Comparison of ENCODE assay signal across 20 cellular contexts in the genomic region with DNA sequence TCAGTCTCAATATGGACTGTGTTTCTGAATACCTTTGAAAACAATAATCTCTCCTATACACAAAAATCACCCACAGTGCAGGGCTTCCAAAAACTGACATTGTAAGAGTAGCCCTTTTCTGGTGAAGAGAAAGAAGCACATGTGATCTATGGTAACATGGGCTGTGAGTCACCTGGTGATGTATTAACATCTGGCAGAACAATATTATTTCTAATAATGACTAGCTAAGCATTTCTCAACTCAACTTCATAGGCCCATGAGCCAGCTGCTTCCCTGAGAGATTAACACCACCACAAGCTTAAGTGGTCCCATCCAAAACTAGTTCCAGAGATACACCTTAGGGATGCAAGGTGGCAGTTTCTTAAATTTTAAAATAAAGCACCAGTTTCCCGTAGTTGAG.
DNase-seq lines count a peak whose midpoint lies in the region; ATAC-seq, FAIRE-seq and TF ChIP-seq lines count a peak whose summit lies in the region.
"Had no signal": no experiment of that assay in that cellular context is flagged by ENCODE, and none has a peak within 500 bp of the region (broad histone marks: within the 10 kb centered on the region; RNA-seq: fewer than 3 reads in every experiment).

No MANE protein-coding gene starts in this region.

- TF ChIP-seq CTCF in A549 (IDR thresholded peaks at IDR 0.05) (no peak), astrocyte of the spinal cord (IDR thresholded peaks at IDR 0.05; ENCODE audit: low read depth, low read length) (no peak)
- no peak for TF ChIP-seq CTCF in activated CD8-positive, alpha-beta T cell treated with anti-CD3 and anti-CD28 coated beads for 36 hours (IDR thresholded peaks at IDR 0.05)

- ATAC-seq in A549, result no peak
- no peak for ATAC-seq in activated CD8-positive, alpha-beta T cell treated with anti-CD3 and anti-CD28 coated beads for 36 hours
- no peak for ATAC-seq in esophagus mucosa
- ATAC-seq: CD8-positive, alpha-beta T cell; HCT116 had no signal

- TF ChIP-seq RAD21 in A549 (conservative IDR thresholded peaks at IDR 0.05 in 1 of 2, IDR thresholded peaks at IDR 0.05 in 1 of 2), result no peak

- WGBS in A549 (ENCODE audit: missing lambda C conversion rate), result 94% methylated on average over 1 of the region's 1 CpG

- no peak for FAIRE-seq in A549 (lab: Jason Lieb, UNC)

- TF ChIP-seq POLR2A in A549 (IDR thresholded peaks at IDR 0.05; ENCODE audit: low read length), result no peak

- no peaks in the 10 kb centered on the region for H3K36me3 Mint-ChIP-seq in activated CD8-positive, alpha-beta T cell treated with anti-CD3 and anti-CD28 coated beads for 36 hours (ENCODE audit: low read depth)
- no peaks in the 10 kb centered on the region for H3K36me3 Mint-ChIP-seq in activated naive CD4-positive, alpha-beta T cell treated with anti-CD3 and anti-CD28 coated beads for 36 hours (ENCODE audit: low read depth)
- H3K36me3 Mint-ChIP-seq: CD8-positive, alpha-beta T cell had no signal

- no peak overlapping the region for H3K4me3 Mint-ChIP-seq in activated CD8-positive, alpha-beta T cell treated with anti-CD3 and anti-CD28 coated beads for 36 hours
- no peak overlapping the region for H3K4me3 Mint-ChIP-seq in activated naive CD4-positive, alpha-beta T cell treated with anti-CD3 and anti-CD28 coated beads for 36 hours
- H3K4me3 Mint-ChIP-seq: CD8-positive, alpha-beta T cell had no signal

- CTCF ChIA-PET in A549 (lab: Yijun Ruan, JAX), result interaction anchor here (1.0 kb wide), 1 partner anchor 9 kb away, joined by 3 read pairs; no protein-coding TSS in a partner anchor
- CTCF ChIA-PET in activated CD8-positive, alpha-beta T cell treated with anti-CD3 and anti-CD28 coated beads for 36 hours (lab: Charles Lee), result no interaction called here
- CTCF ChIA-PET in activated naive CD4-positive, alpha-beta T cell treated with anti-CD3 and anti-CD28 coated beads for 36 hours (lab: Charles Lee), result no interaction called here

- no peaks in the 10 kb centered on the region for H3K9me3 ChIP-seq in A549

- intact Hi-C loops in activated CD8-positive, alpha-beta T cell treated with anti-CD3 and anti-CD28 coated beads for 36 hours (cut with micrococcal nuclease), result no loop called here
- intact Hi-C loops in activated naive CD4-positive, alpha-beta T cell treated with anti-CD3 and anti-CD28 coated beads for 36 hours (cut with micrococcal nuclease), result no loop called here

- peaks cover 15% of the 10 kb centered on the region for H3K4me1 ChIP-seq in A549

- no peak overlapping the region for H3K27ac ChIP-seq in A549
- H3K27ac ChIP-seq: BLaER1 had no signal

- H3K27me3 Mint-ChIP-seq in activated CD8-positive, alpha-beta T cell treated with anti-CD3 and anti-CD28 coated beads for 36 hours, result peaks cover 9% of the 10 kb centered on the region
- peaks cover 22% of the 10 kb centered on the region for H3K27me3 Mint-ChIP-seq in activated naive CD4-positive, alpha-beta T cell treated with anti-CD3 and anti-CD28 coated beads for 36 hours (ENCODE audit: low read depth)

- no peak overlapping the region for H3K4me2 ChIP-seq in A549
- H3K4me2 ChIP-seq: BLaER1 had no signal

- in situ Hi-C loops in astrocyte of the spinal cord (cut with HindIII; ENCODE audit: low sequenced_read_pairs), result no loop called here

- POLR2A ChIA-PET in A549 (lab: Yijun Ruan, JAX), result no interaction called here
- POLR2A ChIA-PET in activated CD8-positive, alpha-beta T cell treated with anti-CD3 and anti-CD28 coated beads for 36 hours (lab: Charles Lee), result no interaction called here

- H3K4me1 Mint-ChIP-seq in activated CD8-positive, alpha-beta T cell treated with anti-CD3 and anti-CD28 coated beads for 36 hours (ENCODE audit: low read depth), result no peaks in the 10 kb centered on the region
- H3K4me1 Mint-ChIP-seq in activated naive CD4-positive, alpha-beta T cell treated with anti-CD3 and anti-CD28 coated beads for 36 hours (ENCODE audit: low read depth), result peaks cover 5% of the 10 kb centered on the region

- no peak overlapping the region for H3K27ac Mint-ChIP-seq in activated CD8-positive, alpha-beta T cell treated with anti-CD3 and anti-CD28 coated beads for 36 hours
- H3K27ac Mint-ChIP-seq in activated naive CD4-positive, alpha-beta T cell treated with anti-CD3 and anti-CD28 coated beads for 36 hours, result no peak overlapping the region
- H3K27ac Mint-ChIP-seq: CD8-positive, alpha-beta T cell had no signal

- TF ChIP-seq EP300 in A549 (IDR thresholded peaks at IDR 0.05), result no peak

- DNase-seq in A549 (ENCODE audit: low read depth in 1 of 2, low spot score in 1 of 2) (no peak), astrocyte of the spinal cord (ENCODE audit: low read depth, low spot score) (peak; percentile 25), fibroblast of gingiva (ENCODE audit: low read depth) (peak; percentile 39), iris pigment epithelial cell (ENCODE audit: low read depth) (peak; percentile 59), NCI-H1694 treated with DMSO at 0.1 percent for 48 hours (lab: John Stamatoyannopoulos, UW) (no peak)
- DNase-seq in activated CD8-positive, alpha-beta T cell treated with anti-CD3 and anti-CD28 coated beads for 36 hours, result no peak
- no peak for DNase-seq in activated naive CD4-positive, alpha-beta T cell treated with anti-CD3 and anti-CD28 coated beads for 36 hours
- DNase-seq: 8988T; CD8-positive, alpha-beta T cell; DMS79 treated with DMSO at 0.1 percent for 48 hours; MV-4-11; NCI-H1417; NCI-H1930; NCI-H2171; NCI-H446; NCI-H748 treated with DMSO at 0.1 percent for 48 hours; OCI-M1 had no signal

- H3K9me3 Mint-ChIP-seq in activated CD8-positive, alpha-beta T cell treated with anti-CD3 and anti-CD28 coated beads for 36 hours, result no peaks in the 10 kb centered on the region
- H3K9me3 Mint-ChIP-seq in activated naive CD4-positive, alpha-beta T cell treated with anti-CD3 and anti-CD28 coated beads for 36 hours, result peaks cover 5% of the 10 kb centered on the region
- H3K9me3 Mint-ChIP-seq: CD8-positive, alpha-beta T cell had no signal

- no peak overlapping the region for H3K4me3 ChIP-seq in A549
- no peak overlapping the region for H3K4me3 ChIP-seq in astrocyte of the spinal cord (ENCODE audit: low read depth, low read length)
- H3K4me3 ChIP-seq: BLaER1 had no signal

TF ChIP-seq in A549, 52 proteins besides CTCF, POLR2A, EP300 and RAD21:
- no peak for TF ChIP-seq HDAC2 (IDR thresholded peaks at IDR 0.05)
- TF ChIP-seq MAFK (IDR thresholded peaks at IDR 0.05; ENCODE audit: partially characterized antibody), result peak; percentile 59
TF ChIP-seq in A549: peak in this region for 1.

Comparison
In these comparisons a context has a peak if more than half of its experiments do, and no peak if none do; other contexts are left out.
1. DNase-seq: peak in astrocyte of the spinal cord (single experiment), fibroblast of gingiva (single experiment) and iris pigment epithelial cell (single experiment); none in A549 (0 of 2), activated CD8-positive, alpha-beta T cell treated with anti-CD3 and anti-CD28 coated beads for 36 hours (single experiment), NCI-H1694 treated with DMSO at 0.1 percent for 48 hours (single experiment) and activated naive CD4-positive, alpha-beta T cell treated with anti-CD3 and anti-CD28 coated beads for 36 hours (single experiment).